1 cellular context compared by ENCODE assay signal in the genomic region with DNA sequence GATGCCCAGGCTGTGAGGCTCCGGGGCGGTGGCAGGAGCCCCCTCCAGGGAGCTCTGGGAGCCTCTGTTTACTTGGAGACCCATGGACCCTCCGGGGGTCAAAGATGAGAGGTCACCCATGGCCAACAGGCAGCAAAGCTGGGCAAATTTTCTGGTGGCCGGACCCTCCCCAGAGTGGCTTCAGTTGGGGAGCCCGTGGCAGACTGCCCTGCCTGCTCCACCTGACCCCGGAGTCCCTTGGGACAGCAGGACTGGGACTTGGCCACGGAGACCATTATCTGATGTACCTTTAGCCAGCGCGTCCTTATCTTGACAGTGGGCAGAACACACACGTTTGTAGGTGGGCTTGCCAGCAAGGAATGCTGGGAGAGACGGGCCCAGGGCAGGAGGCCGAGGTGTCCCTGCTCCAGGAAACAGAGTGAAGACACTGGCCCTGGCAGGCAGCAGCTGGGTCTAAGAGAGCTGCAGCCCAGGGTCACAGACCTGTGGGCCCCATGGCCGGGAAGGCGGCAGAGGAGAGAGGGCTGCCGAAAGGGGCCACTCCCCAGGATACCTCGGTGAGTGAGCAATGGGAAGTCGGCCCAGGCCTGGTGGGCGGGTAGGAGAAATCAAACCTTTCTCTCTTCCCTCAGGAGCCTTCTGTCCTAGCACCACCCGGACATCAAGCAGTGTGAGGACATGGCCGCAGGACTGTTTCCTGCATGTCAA.
A peak's percentile ranks its signal among the peaks of the same experiment; 100 is the strongest.
TF ChIP-seq lines count a peak whose summit lies in the region.

A gene (minus strand): TSS at position 280 of the 708 bp plus-strand sequence. CDS start 160 bp downstream, at position 120.
A gene (plus strand): TSS at position 412 of the 708 bp plus-strand sequence. CDS start 83 bp downstream, at position 495.

TF ChIP-seq in HepG2, 621 proteins besides CTCF, POLR2A, EP300 and RAD21 (continued from another document and continues in another):
- TF ChIP-seq EZH2 (conservative IDR thresholded peaks at IDR 0.05; ENCODE audit: low read depth, low read length) (no peak), ATAD3A (CRISPR knock-in tag; IDR thresholded peaks at IDR 0.05) (no peak), ATF7 (IDR thresholded peaks at IDR 0.05) (no peak), ATF7 (CRISPR knock-in tag; IDR thresholded peaks at IDR 0.05) (no peak), KDM4B (CRISPR knock-in tag; IDR thresholded peaks at IDR 0.05) (0 out of 2 replicates have a peak, but pooled peaks have one; percentile 53), ARNT (IDR thresholded peaks at IDR 0.05) (no peak), GATAD1 (CRISPR knock-in tag; IDR thresholded peaks at IDR 0.05) (peak; percentile 89), RBM39 (IDR thresholded peaks at IDR 0.05; ENCODE audit: low read depth, low read length, poor library complexity, severe bottlenecking) (peak; percentile 72), CENPT (CRISPR knock-in tag; IDR thresholded peaks at IDR 0.05; ENCODE audit: low read depth) (no peak; the same call in 1 of the 2 replicates), MZF1 (CRISPR knock-in tag; IDR thresholded peaks at IDR 0.05; ENCODE audit: borderline replicate concordance) (peak; percentile 6; the same call in 1 of the 2 replicates), ZNF256 (CRISPR knock-in tag; conservative IDR thresholded peaks at IDR 0.05) (peak; percentile 83; the same call in 1 of the 2 replicates), ZMYM4 (CRISPR knock-in tag; IDR thresholded peaks at IDR 0.05) (peak; percentile 47; the same call in 1 of the 2 replicates), ZNF160 (CRISPR knock-in tag; IDR thresholded peaks at IDR 0.05) (peak; percentile 60; the same call in 1 of the 2 replicates), ZNF790 (CRISPR knock-in tag; IDR thresholded peaks at IDR 0.05; ENCODE audit: borderline replicate concordance) (peak; percentile 46; the same call in 1 of the 2 replicates), HNRNPLL (IDR thresholded peaks at IDR 0.05; ENCODE audit: low read depth, low read length, poor library complexity, severe bottlenecking) (no peak), CENPX (CRISPR knock-in tag; IDR thresholded peaks at IDR 0.05) (no peak), ZNF331 (CRISPR knock-in tag; IDR thresholded peaks at IDR 0.05) (peak; percentile 30; the same call in 1 of the 2 replicates), CEBPG (CRISPR knock-in tag; IDR thresholded peaks at IDR 0.05) (no peak), ZFAT (CRISPR knock-in tag; conservative IDR thresholded peaks at IDR 0.05) (no peak)
- TF ChIP-seq, protein P1, sequence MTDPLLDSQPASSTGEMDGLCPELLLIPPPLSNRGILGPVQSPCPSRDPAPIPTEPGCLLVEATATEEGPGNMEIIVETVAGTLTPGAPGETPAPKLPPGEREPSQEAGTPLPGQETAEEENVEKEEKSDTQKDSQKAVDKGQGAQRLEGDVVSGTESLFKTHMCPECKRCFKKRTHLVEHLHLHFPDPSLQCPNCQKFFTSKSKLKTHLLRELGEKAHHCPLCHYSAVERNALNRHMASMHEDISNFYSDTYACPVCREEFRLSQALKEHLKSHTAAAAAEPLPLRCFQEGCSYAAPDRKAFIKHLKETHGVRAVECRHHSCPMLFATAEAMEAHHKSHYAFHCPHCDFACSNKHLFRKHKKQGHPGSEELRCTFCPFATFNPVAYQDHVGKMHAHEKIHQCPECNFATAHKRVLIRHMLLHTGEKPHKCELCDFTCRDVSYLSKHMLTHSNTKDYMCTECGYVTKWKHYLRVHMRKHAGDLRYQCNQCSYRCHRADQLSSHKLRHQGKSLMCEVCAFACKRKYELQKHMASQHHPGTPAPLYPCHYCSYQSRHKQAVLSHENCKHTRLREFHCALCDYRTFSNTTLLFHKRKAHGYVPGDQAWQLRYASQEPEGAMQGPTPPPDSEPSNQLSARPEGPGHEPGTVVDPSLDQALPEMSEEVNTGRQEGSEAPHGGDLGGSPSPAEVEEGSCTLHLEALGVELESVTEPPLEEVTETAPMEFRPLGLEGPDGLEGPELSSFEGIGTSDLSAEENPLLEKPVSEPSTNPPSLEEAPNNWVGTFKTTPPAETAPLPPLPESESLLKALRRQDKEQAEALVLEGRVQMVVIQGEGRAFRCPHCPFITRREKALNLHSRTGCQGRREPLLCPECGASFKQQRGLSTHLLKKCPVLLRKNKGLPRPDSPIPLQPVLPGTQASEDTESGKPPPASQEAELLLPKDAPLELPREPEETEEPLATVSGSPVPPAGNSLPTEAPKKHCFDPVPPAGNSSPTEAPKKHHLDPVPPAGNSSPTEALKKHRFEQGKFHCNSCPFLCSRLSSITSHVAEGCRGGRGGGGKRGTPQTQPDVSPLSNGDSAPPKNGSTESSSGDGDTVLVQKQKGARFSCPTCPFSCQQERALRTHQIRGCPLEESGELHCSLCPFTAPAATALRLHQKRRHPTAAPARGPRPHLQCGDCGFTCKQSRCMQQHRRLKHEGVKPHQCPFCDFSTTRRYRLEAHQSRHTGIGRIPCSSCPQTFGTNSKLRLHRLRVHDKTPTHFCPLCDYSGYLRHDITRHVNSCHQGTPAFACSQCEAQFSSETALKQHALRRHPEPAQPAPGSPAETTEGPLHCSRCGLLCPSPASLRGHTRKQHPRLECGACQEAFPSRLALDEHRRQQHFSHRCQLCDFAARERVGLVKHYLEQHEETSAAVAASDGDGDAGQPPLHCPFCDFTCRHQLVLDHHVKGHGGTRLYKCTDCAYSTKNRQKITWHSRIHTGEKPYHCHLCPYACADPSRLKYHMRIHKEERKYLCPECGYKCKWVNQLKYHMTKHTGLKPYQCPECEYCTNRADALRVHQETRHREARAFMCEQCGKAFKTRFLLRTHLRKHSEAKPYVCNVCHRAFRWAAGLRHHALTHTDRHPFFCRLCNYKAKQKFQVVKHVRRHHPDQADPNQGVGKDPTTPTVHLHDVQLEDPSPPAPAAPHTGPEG (CRISPR knock-in tag; IDR thresholded peaks at IDR 0.05), result 0 out of 2 replicates have a peak, but pooled peaks have one; percentile 80
- TF ChIP-seq, protein P2, sequence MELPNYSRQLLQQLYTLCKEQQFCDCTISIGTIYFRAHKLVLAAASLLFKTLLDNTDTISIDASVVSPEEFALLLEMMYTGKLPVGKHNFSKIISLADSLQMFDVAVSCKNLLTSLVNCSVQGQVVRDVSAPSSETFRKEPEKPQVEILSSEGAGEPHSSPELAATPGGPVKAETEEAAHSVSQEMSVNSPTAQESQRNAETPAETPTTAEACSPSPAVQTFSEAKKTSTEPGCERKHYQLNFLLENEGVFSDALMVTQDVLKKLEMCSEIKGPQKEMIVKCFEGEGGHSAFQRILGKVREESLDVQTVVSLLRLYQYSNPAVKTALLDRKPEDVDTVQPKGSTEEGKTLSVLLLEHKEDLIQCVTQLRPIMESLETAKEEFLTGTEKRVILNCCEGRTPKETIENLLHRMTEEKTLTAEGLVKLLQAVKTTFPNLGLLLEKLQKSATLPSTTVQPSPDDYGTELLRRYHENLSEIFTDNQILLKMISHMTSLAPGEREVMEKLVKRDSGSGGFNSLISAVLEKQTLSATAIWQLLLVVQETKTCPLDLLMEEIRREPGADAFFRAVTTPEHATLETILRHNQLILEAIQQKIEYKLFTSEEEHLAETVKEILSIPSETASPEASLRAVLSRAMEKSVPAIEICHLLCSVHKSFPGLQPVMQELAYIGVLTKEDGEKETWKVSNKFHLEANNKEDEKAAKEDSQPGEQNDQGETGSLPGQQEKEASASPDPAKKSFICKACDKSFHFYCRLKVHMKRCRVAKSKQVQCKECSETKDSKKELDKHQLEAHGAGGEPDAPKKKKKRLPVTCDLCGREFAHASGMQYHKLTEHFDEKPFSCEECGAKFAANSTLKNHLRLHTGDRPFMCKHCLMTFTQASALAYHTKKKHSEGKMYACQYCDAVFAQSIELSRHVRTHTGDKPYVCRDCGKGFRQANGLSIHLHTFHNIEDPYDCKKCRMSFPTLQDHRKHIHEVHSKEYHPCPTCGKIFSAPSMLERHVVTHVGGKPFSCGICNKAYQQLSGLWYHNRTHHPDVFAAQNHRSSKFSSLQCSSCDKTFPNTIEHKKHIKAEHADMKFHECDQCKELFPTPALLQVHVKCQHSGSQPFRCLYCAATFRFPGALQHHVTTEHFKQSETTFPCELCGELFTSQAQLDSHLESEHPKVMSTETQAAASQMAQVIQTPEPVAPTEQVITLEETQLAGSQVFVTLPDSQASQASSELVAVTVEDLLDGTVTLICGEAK (IDR thresholded peaks at IDR 0.05), result peak; percentile 69; the same call in 1 of the 2 replicates
- TF ChIP-seq, protein P2 (CRISPR knock-in tag; IDR thresholded peaks at IDR 0.05), result peak; percentile 24; the same call in 1 of the 2 replicates
- TF ChIP-seq, protein P3, sequence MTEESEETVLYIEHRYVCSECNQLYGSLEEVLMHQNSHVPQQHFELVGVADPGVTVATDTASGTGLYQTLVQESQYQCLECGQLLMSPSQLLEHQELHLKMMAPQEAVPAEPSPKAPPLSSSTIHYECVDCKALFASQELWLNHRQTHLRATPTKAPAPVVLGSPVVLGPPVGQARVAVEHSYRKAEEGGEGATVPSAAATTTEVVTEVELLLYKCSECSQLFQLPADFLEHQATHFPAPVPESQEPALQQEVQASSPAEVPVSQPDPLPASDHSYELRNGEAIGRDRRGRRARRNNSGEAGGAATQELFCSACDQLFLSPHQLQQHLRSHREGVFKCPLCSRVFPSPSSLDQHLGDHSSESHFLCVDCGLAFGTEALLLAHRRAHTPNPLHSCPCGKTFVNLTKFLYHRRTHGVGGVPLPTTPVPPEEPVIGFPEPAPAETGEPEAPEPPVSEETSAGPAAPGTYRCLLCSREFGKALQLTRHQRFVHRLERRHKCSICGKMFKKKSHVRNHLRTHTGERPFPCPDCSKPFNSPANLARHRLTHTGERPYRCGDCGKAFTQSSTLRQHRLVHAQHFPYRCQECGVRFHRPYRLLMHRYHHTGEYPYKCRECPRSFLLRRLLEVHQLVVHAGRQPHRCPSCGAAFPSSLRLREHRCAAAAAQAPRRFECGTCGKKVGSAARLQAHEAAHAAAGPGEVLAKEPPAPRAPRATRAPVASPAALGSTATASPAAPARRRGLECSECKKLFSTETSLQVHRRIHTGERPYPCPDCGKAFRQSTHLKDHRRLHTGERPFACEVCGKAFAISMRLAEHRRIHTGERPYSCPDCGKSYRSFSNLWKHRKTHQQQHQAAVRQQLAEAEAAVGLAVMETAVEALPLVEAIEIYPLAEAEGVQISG (CRISPR knock-in tag; IDR thresholded peaks at IDR 0.05), result peak; percentile 67
- TF ChIP-seq, protein P4, sequence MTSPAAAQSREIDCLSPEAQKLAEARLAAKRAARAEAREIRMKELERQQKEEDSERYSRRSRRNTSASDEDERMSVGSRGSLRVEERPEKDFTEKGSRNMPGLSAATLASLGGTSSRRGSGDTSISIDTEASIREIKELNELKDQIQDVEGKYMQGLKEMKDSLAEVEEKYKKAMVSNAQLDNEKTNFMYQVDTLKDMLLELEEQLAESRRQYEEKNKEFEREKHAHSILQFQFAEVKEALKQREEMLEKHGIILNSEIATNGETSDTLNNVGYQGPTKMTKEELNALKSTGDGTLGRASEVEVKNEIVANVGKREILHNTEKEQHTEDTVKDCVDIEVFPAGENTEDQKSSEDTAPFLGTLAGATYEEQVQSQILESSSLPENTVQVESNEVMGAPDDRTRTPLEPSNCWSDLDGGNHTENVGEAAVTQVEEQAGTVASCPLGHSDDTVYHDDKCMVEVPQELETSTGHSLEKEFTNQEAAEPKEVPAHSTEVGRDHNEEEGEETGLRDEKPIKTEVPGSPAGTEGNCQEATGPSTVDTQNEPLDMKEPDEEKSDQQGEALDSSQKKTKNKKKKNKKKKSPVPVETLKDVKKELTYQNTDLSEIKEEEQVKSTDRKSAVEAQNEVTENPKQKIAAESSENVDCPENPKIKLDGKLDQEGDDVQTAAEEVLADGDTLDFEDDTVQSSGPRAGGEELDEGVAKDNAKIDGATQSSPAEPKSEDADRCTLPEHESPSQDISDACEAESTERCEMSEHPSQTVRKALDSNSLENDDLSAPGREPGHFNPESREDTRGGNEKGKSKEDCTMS (CRISPR knock-in tag; conservative IDR thresholded peaks at IDR 0.05), result no peak
- TF ChIP-seq, protein P5, sequence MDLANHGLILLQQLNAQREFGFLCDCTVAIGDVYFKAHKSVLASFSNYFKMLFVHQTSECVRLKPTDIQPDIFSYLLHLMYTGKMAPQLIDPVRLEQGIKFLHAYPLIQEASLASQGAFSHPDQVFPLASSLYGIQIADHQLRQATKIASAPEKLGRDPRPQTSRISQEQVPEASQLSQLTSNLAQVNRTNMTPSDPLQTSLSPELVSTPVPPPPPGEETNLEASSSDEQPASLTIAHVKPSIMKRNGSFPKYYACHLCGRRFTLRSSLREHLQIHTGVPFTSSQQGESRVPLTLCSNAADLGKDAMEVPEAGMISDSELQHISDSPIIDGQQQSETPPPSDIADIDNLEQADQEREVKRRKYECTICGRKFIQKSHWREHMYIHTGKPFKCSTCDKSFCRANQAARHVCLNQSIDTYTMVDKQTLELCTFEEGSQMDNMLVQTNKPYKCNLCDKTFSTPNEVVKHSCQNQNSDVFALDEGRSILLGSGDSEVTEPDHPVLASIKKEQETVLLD (CRISPR knock-in tag; IDR thresholded peaks at IDR 0.05; ENCODE audit: low read depth), result no peak
